20 cellular contexts compared by ENCODE assay signal in the genomic region with DNA sequence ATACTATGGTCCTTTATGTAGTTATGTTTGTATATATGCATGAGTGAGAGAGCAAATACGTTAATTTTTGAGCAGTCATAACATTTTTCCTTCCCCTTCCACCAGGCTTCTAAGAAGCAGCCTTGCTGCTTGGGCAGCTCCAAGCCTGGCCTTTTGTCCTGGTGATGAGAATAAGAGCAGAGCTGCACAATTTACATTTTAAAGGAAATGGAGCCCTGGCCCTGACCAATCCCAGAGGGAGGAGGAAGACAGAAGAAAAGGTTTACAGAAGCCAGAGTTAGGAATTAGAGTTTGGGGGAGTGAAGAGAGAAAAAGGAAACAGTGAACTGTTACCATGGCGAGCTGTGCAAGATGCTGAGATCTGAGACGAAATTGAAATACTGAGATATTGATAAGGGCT. TPM values are rescaled to one million over a fixed set of nuclear protein-coding genes. Genes with fewer than 3 reads are reported as not detected.
DNase-seq lines count a peak whose midpoint lies in the region; ATAC-seq and TF ChIP-seq lines count a peak whose summit lies in the region.
"Had no signal": no experiment of that assay in that cellular context is flagged by ENCODE, and none has a peak within 500 bp of the region (broad histone marks: within the 10 kb centered on the region; RNA-seq: fewer than 3 reads in every experiment).

No MANE protein-coding gene starts in this region.

- TF ChIP-seq CTCF in endodermal cell (conservative IDR thresholded peaks at IDR 0.05) (no peak), nephron progenitor cell (IDR thresholded peaks at IDR 0.05) (no peak), mesothelial cell of epicardium (IDR thresholded peaks at IDR 0.05; ENCODE audit: unreplicated experiment) (no peak)

- ATAC-seq in HG03521 (IDR thresholded peaks at IDR 0.05; ENCODE audit: unreplicated experiment), result no peak
- ATAC-seq: CD8-positive, alpha-beta T cell had no signal

- WGBS in endodermal cell (ENCODE audit: insufficient coverage in 1 of 2, insufficient read length in 1 of 2), 2 experiments, result 47 to 72% methylated on average over 2 of the region's 3 CpGs

- H3K9ac ChIP-seq in endodermal cell (ENCODE audit: extremely low read depth, low read length, poor library complexity, severe bottlenecking), result no peak overlapping the region
- H3K9ac ChIP-seq: BLaER1, SK-N-SH had no signal

- H3K27ac ChIP-seq in endodermal cell (ENCODE audit: low read depth, low read length), result no peak overlapping the region
- H3K27ac ChIP-seq: BLaER1, Peyer's patch had no signal

- H3K9me3 ChIP-seq in endodermal cell (ENCODE audit: control insufficient read depth, low read length), result peaks cover 12% of the 10 kb centered on the region
- H3K9me3 ChIP-seq: BLaER1, Peyer's patch, SK-N-SH had no signal

- H3K36me3 Mint-ChIP-seq in endodermal cell (ENCODE audit: low read depth) (no peaks in the 10 kb centered on the region), nephron progenitor cell (ENCODE audit: low read depth) (peaks cover 15% of the 10 kb centered on the region), mesothelial cell of epicardium (peaks cover 8% of the 10 kb centered on the region)
- H3K36me3 Mint-ChIP-seq: CD8-positive, alpha-beta T cell had no signal

- DNase-seq in ELF-1 (ENCODE audit: low read depth, low spot score), result peak; percentile 68
- peak; percentile 61 for DNase-seq in NCI-H69 (lab: John Stamatoyannopoulos, UW)
- DNase-seq in endodermal cell, result peak; percentile 68
- DNase-seq in nephron progenitor cell, result no peak
- no peak for DNase-seq in NCI-H82 treated with DMSO at 0.1 percent for 48 hours (lab: John Stamatoyannopoulos, UW; ENCODE audit: unreplicated experiment)
- DNase-seq in activated CD4-positive, alpha-beta T cell treated with anti-CD3 and anti-CD28 coated beads for 1 hour, result no peak
- no peak for DNase-seq in mesothelial cell of epicardium (ENCODE audit: low spot score in 2 of 2, unreplicated experiment in 2 of 2)
- DNase-seq: CD8-positive, alpha-beta T cell; GF-D8; NCI-H1105; NCI-H187; NCI-H2171 treated with DMSO at 0.1 percent for 48 hours; NCI-H446 treated with DMSO at 0.1 percent for 48 hours; NCI-H82; Peyer's patch; Right ventricle myocardium superior; SK-N-SH had no signal

- H3K27me3 ChIP-seq in endodermal cell (ENCODE audit: control insufficient read depth, insufficient read depth, low read length, poor library complexity, severe bottlenecking), result no peaks in the 10 kb centered on the region
- H3K27me3 ChIP-seq: BLaER1, Peyer's patch had no signal

- H3K27me3 Mint-ChIP-seq in endodermal cell (ENCODE audit: insufficient read depth) (no peaks in the 10 kb centered on the region), nephron progenitor cell (ENCODE audit: low read depth, poor library complexity) (no peaks in the 10 kb centered on the region), mesothelial cell of epicardium (ENCODE audit: low read depth) (no peaks in the 10 kb centered on the region)

- H3K4me1 ChIP-seq in endodermal cell (ENCODE audit: control insufficient read depth, insufficient read depth, low read length), result no peaks in the 10 kb centered on the region
- H3K4me1 ChIP-seq: BLaER1, Peyer's patch had no signal

- H3K4me1 Mint-ChIP-seq in endodermal cell (peaks cover 6% of the 10 kb centered on the region), nephron progenitor cell (peaks cover 9% of the 10 kb centered on the region), mesothelial cell of epicardium (no peaks in the 10 kb centered on the region)
- H3K4me1 Mint-ChIP-seq: IgD-negative memory B cell had no signal

- H3K4me3 Mint-ChIP-seq in endodermal cell (no peak overlapping the region), nephron progenitor cell (no peak overlapping the region), mesothelial cell of epicardium (no peak overlapping the region)
- H3K4me3 Mint-ChIP-seq: CD8-positive, alpha-beta T cell; IgD-negative memory B cell had no signal

- H3K9me3 Mint-ChIP-seq in endodermal cell, result peaks cover 5% of the 10 kb centered on the region
- peaks cover 28% of the 10 kb centered on the region for H3K9me3 Mint-ChIP-seq in nephron progenitor cell
- H3K9me3 Mint-ChIP-seq in mesothelial cell of epicardium, result peaks cover 34% of the 10 kb centered on the region

- no peaks in the 10 kb centered on the region for H3K36me3 ChIP-seq in endodermal cell (ENCODE audit: control insufficient read depth, insufficient read depth, low read length)
- H3K36me3 ChIP-seq: BLaER1, Peyer's patch had no signal

- no peak overlapping the region for H3K4me3 ChIP-seq in endodermal cell (ENCODE audit: low read length)
- H3K4me3 ChIP-seq: BLaER1, Peyer's patch had no signal

- no peak overlapping the region for H3K27ac Mint-ChIP-seq in endodermal cell
- peak overlapping the region; percentile 6 for H3K27ac Mint-ChIP-seq in nephron progenitor cell
- no peak overlapping the region for H3K27ac Mint-ChIP-seq in mesothelial cell of epicardium
- H3K27ac Mint-ChIP-seq: CD8-positive, alpha-beta T cell; IgD-negative memory B cell had no signal

RNA-seq across cellular contexts. Expression of gene EFNA5, which starts 25.3 kb away (rescaled TPM):
- 10 to 100 TPM; 53.3 to 63.1 TPM for total RNA-seq in endodermal cell
- 26.6 TPM for polyA plus RNA-seq in endodermal cell (2013, experiment 1 of 2)
- polyA plus RNA-seq in endodermal cell (2013, experiment 2 of 2), result 25.5 TPM
- total RNA-seq in mesothelial cell of epicardium, result 54.0 to 58.0 TPM (median 57.5 TPM) in 3 replicates
- total RNA-seq: CD8-positive, alpha-beta T cell had no signal
- polyA plus RNA-seq: IgD-negative memory B cell had no signal

Comparison
In these comparisons a context has a peak if more than half of its experiments do, and no peak if none do; other contexts are left out.
1. DNase-seq: peak in ELF-1 (single experiment), NCI-H69 (single experiment) and endodermal cell (single experiment); none in nephron progenitor cell (single experiment), NCI-H82 treated with DMSO at 0.1 percent for 48 hours (single experiment), activated CD4-positive, alpha-beta T cell treated with anti-CD3 and anti-CD28 coated beads for 1 hour (single experiment) and mesothelial cell of epicardium (0 of 2).